Comparison of ENCODE assay signal across 1 cellular context in the genomic region with DNA sequence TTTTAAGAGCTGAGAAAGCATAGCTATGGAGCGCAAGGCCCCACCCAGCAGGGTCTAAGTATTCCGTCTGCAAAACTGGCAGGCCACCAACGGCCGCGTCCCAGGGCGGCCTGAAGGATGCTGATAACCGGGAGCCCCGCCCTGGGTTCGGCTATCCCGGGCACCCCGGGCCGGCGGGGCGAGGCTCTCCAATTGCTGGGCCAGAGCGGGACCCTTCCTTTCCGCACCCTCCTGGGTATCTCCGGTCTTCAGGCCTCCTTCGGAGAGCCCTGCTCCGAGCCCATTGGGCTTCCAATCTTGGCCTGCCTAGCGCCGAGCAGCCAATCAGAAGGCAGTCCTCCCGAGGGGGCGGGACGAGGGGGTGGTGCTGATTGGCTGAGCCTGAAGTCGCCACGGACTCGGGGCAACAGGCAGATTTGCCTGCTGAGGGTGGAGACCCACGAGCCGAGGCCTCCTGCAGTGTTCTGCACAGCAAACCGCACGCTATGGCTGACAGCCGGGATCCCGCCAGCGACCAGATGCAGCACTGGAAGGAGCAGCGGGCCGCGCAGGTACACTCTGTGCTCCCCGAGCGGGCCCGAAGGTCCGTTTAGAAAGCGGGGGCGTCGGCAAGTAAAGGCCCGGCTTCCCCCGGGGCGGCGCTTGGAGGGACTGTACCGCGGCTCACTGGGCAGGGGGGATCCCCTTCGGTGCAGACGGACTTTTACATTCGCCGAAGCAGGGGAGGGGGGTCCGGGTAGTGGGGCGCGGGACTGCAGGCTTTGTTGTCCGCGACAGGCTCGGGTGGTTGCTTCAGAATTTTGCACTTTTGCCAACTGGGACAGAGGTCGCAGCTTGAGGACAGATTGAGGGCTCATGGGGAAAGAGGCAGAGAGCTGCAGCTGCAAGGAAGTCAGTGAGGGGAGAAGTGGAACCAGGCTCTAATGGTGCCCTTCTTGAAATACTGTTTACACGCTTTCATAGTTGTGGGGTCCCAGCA.
A peak's percentile ranks its signal among the peaks of the same experiment; 100 is the strongest.
TF ChIP-seq lines count a peak whose summit lies in the region.

A gene (plus strand): TSS at position 406 of the 979 bp plus-strand sequence. CDS start 80 bp downstream, at position 486.

TF ChIP-seq in HCT116, 20 proteins besides CTCF, POLR2A, EP300 and RAD21 (continued from another document):
- TF ChIP-seq, protein P1, sequence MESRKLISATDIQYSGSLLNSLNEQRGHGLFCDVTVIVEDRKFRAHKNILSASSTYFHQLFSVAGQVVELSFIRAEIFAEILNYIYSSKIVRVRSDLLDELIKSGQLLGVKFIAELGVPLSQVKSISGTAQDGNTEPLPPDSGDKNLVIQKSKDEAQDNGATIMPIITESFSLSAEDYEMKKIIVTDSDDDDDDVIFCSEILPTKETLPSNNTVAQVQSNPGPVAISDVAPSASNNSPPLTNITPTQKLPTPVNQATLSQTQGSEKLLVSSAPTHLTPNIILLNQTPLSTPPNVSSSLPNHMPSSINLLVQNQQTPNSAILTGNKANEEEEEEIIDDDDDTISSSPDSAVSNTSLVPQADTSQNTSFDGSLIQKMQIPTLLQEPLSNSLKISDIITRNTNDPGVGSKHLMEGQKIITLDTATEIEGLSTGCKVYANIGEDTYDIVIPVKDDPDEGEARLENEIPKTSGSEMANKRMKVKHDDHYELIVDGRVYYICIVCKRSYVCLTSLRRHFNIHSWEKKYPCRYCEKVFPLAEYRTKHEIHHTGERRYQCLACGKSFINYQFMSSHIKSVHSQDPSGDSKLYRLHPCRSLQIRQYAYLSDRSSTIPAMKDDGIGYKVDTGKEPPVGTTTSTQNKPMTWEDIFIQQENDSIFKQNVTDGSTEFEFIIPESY (IDR thresholded peaks at IDR 0.05; ENCODE audit: extremely low read depth, insufficient replicate concordance, low read length) = no peak
- TF ChIP-seq, protein P2, sequence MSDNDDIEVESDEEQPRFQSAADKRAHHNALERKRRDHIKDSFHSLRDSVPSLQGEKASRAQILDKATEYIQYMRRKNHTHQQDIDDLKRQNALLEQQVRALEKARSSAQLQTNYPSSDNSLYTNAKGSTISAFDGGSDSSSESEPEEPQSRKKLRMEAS (IDR thresholded peaks at IDR 0.05) = peak; percentile 62; the same call in 1 of the 2 replicates
- TF ChIP-seq EGR1 (IDR thresholded peaks at IDR 0.05; ENCODE audit: low read depth) = peak; percentile 94
- no peak for TF ChIP-seq ZNF274 (IDR thresholded peaks at IDR 0.05; ENCODE audit: low read depth, low read length)
- no peak for TF ChIP-seq JUND (IDR thresholded peaks at IDR 0.05)
- TF ChIP-seq, protein P3, sequence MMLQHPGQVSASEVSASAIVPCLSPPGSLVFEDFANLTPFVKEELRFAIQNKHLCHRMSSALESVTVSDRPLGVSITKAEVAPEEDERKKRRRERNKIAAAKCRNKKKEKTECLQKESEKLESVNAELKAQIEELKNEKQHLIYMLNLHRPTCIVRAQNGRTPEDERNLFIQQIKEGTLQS (IDR thresholded peaks at IDR 0.05) = no peak
